ENCODE assay signal across 10 cellular contexts in genomic region chr3:149395107-149396089, GRCh38. TPM values are rescaled to one million over a fixed set of nuclear protein-coding genes. Genes with fewer than 3 reads are reported as not detected.
DNase-seq lines count a peak whose midpoint lies in the region; ATAC-seq and TF ChIP-seq lines count a peak whose summit lies in the region.
"Had no signal": no experiment of that assay in that cellular context is flagged by ENCODE, and none has a peak within 500 bp of the region (broad histone marks: within the 10 kb centered on the region; RNA-seq: fewer than 3 reads in every experiment).

No MANE protein-coding gene starts in this region.

- H2AFZ ChIP-seq in mesenchymal stem cell (ENCODE audit: low read depth, low read length) = no peak overlapping the region

- H3K36me3 ChIP-seq in mesenchymal stem cell (ENCODE audit: control insufficient read depth in 1 of 2, insufficient read depth in 2 of 2, low read depth in 1 of 2, low read length in 2 of 2) = no peaks in the 10 kb centered on the region
- no peaks in the 10 kb centered on the region for H3K36me3 ChIP-seq in Peyer's patch

- TF ChIP-seq CTCF in choroid plexus epithelial cell (conservative IDR thresholded peaks at IDR 0.05; ENCODE audit: low read depth, low read length) = no peak
- no peak for TF ChIP-seq CTCF in Peyer's patch (IDR thresholded peaks at IDR 0.05)

- WGBS in mesenchymal stem cell = 99% methylated on average over 3 of the region's 4 CpGs

- H3K9me3 ChIP-seq in mesenchymal stem cell (ENCODE audit: control insufficient read depth, low read length) (no peaks in the 10 kb centered on the region), Peyer's patch (no peaks in the 10 kb centered on the region)

- no peak for ATAC-seq in activated CD4-positive, CD25-positive, alpha-beta regulatory T cell treated with anti-CD3 and anti-CD28 coated beads, Interleukin-2, amount 50 U/mL, for 24 hours
- ATAC-seq in HG03196 (IDR thresholded peaks at IDR 0.05; ENCODE audit: unreplicated experiment) = no peak

- no peak for TF ChIP-seq POLR2A in Peyer's patch (IDR thresholded peaks at IDR 0.05)

- no peak overlapping the region for H3K4ac ChIP-seq in mesenchymal stem cell (ENCODE audit: low read depth in 1 of 2, low read length in 2 of 2)

- no peaks in the 10 kb centered on the region for H3K27me3 ChIP-seq in mesenchymal stem cell (ENCODE audit: control insufficient read depth in 1 of 2, insufficient read depth in 1 of 2, low read length in 2 of 2)
- H3K27me3 ChIP-seq in Peyer's patch = no peaks in the 10 kb centered on the region

- no peaks in the 10 kb centered on the region for H3K79me1 ChIP-seq in mesenchymal stem cell (replicated peaks; ENCODE audit: low read length, poor library complexity, severe bottlenecking)

- peak overlapping the region in 1 of 2 experiments; percentile 28 for H3K18ac ChIP-seq in mesenchymal stem cell (ENCODE audit: low read depth in 1 of 2, low read length in 2 of 2)

- H3K14ac ChIP-seq in mesenchymal stem cell (ENCODE audit: low read length in 2 of 2) = no peak overlapping the region

- H4K8ac ChIP-seq in mesenchymal stem cell (ENCODE audit: low read length) = no peak overlapping the region

- H3K9ac ChIP-seq in mesenchymal stem cell (ENCODE audit: low read length) = no peak overlapping the region

- no peak overlapping the region for H2BK120ac ChIP-seq in mesenchymal stem cell (ENCODE audit: low read depth, low read length)

- H3K27ac ChIP-seq in mesenchymal stem cell (ENCODE audit: low read length, poor library complexity, severe bottlenecking) = peak overlapping the region; percentile 11
- peak overlapping the region in 1 of 4 donors; percentile 7 for H3K27ac ChIP-seq in Peyer's patch

- H2BK12ac ChIP-seq in mesenchymal stem cell (ENCODE audit: low read length in 2 of 2) = no peak overlapping the region

- no peak overlapping the region for H3K4me3 ChIP-seq in choroid plexus epithelial cell (ENCODE audit: low read depth, low read length)
- no peak overlapping the region for H3K4me3 ChIP-seq in mesenchymal stem cell (ENCODE audit: insufficient read depth in 1 of 2, low read depth in 1 of 2, low read length in 2 of 2)
- no peak overlapping the region for H3K4me3 ChIP-seq in Peyer's patch

- peaks cover 5% of the 10 kb centered on the region for H3K4me1 ChIP-seq in mesenchymal stem cell (ENCODE audit: control insufficient read depth, insufficient read depth, low read depth, low read length)
- H3K4me1 ChIP-seq in Peyer's patch = no peaks in the 10 kb centered on the region

- DNase-seq in DMS153 (lab: John Stamatoyannopoulos, UW) (peak; percentile 78), NCI-H2107 (lab: John Stamatoyannopoulos, UW) (peak; percentile 52), choroid plexus epithelial cell (ENCODE audit: low read depth) (peak; percentile 91), mesenchymal stem cell (no peak), Peyer's patch (no peak), epidermal melanocyte (ENCODE audit: insufficient read length, low spot score) (no peak)
- DNase-seq: activated naive CD8-positive, alpha-beta T cell treated with anti-CD3 and anti-CD28 coated beads for 36 hours; NCI-H187 had no signal

- H3K4me2 ChIP-seq in mesenchymal stem cell (ENCODE audit: low read length, poor library complexity, severe bottlenecking) = no peak overlapping the region

- H2BK15ac ChIP-seq in mesenchymal stem cell (ENCODE audit: low read depth, poor library complexity, severe bottlenecking) = no peak overlapping the region

- no peak overlapping the region for H2BK5ac ChIP-seq in mesenchymal stem cell (ENCODE audit: low read depth, low read length, poor library complexity, severe bottlenecking)

- no peak overlapping the region for H4K91ac ChIP-seq in mesenchymal stem cell (ENCODE audit: low read length)

- no peak overlapping the region for H3K23ac ChIP-seq in mesenchymal stem cell (ENCODE audit: low read length in 2 of 2)

- no peak overlapping the region for H2AK5ac ChIP-seq in mesenchymal stem cell (ENCODE audit: low read length, severe bottlenecking)

RNA-seq across cellular contexts. Expression of gene TM4SF1, which starts 17.9 kb away (rescaled TPM):
- polyA plus RNA-seq in mesenchymal stem cell (2013, experiment 1 of 2) = 80.3 TPM
- polyA plus RNA-seq in mesenchymal stem cell (2013, experiment 2 of 2) = 86.8 TPM
- total RNA-seq in Peyer's patch = 10 to 100 TPM; 15.2 to 55.3 (median 25.8) TPM
- total RNA-seq: activated naive CD8-positive, alpha-beta T cell treated with anti-CD3 and anti-CD28 coated beads for 36 hours had no signal

Comparison
In these comparisons a context has a peak if more than half of its experiments do, and no peak if none do; other contexts are left out.
1. DNase-seq: peak in DMS153 (single experiment), NCI-H2107 (single experiment) and choroid plexus epithelial cell (single experiment); none in mesenchymal stem cell (single experiment), Peyer's patch (0 of 3) and epidermal melanocyte (single experiment).